Comparison of ENCODE assay signal across 1 cellular context in the genomic region with DNA sequence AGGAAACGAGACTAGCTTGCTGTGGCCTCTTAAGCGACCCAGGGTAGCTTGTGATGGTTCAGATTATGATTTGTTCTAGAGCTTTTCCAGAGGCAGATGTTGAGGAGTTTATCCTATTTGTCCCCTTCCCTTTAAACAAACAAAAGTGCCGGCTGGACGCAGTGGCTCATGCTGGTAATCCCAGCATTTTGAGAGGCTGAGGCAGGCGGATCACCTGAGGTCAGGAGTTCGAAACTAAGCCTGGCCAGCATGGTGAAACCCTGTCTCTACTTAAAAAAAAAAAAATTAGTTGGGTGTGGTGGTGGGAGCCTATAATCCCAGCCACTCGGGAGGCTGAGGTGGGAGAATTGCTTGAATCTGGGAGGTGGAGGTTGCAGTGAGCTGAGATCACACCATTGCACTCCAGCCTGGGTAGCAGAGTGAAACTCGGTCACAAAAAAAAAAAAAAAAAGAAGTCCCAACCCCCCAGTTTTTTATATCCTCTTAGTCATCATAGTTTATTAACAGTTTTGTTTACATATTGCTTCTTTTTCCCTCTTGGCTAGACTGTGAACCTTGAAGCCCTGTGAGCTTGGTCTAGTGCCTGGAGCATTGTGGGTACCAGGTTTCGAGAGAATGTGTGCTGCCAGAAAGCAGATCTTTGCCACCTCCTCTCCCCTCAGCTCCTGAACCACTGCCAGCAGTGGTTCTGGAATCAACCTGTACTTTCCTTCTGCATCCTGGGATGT.
A peak's percentile ranks its signal among the peaks of the same experiment; 100 is the strongest.
TF ChIP-seq lines count a peak whose summit lies in the region.

No MANE protein-coding gene starts in this region.

TF ChIP-seq in K562, 482 proteins besides CTCF, POLR2A, EP300 and RAD21:
- TF ChIP-seq MEF2D (tag; conservative IDR thresholded peaks at IDR 0.05; ENCODE audit: low read depth) (0 out of 2 replicates have a peak, but pooled peaks have one; percentile 55), SP1 (CRISPR knock-in tag; IDR thresholded peaks at IDR 0.05) (0 out of 2 replicates have a peak, but pooled peaks have one; percentile 21), HNRNPH1 (optimal IDR thresholded peaks at IDR 0.05; ENCODE audit: low read depth, low read length) (no peak), PHTF2 (CRISPR knock-in tag; IDR thresholded peaks at IDR 0.05) (no peak), MAZ (CRISPR knock-in tag; conservative IDR thresholded peaks at IDR 0.05 in 1 of 2, IDR thresholded peaks at IDR 0.05 in 1 of 2) (peak in 1 of 2 experiments; percentile 5; a peak in 1 of 4 replicates), NR3C1 (CRISPR knock-in tag; IDR thresholded peaks at IDR 0.05) (no peak), PTTG1 (tag; IDR thresholded peaks at IDR 0.05; ENCODE audit: low read depth) (no peak), ZNF165 (CRISPR knock-in tag; IDR thresholded peaks at IDR 0.05; ENCODE audit: borderline replicate concordance) (no peak), LCOR (CRISPR knock-in tag; IDR thresholded peaks at IDR 0.05) (no peak), DNMT1 (IDR thresholded peaks at IDR 0.05) (no peak), NR2F6 (CRISPR knock-in tag; IDR thresholded peaks at IDR 0.05) (no peak), FOSL1 (tag; conservative IDR thresholded peaks at IDR 0.05) (peak; percentile 4; the same call in 1 of the 2 replicates), HLTF (IDR thresholded peaks at IDR 0.05) (no peak), SIN3B (IDR thresholded peaks at IDR 0.05; ENCODE audit: low read depth) (no peak), NFATC3 (IDR thresholded peaks at IDR 0.05) (no peak), TBP (optimal IDR thresholded peaks at IDR 0.05; ENCODE audit: low read depth, low read length) (peak; percentile 41), DMBX1 (CRISPR knock-in tag; IDR thresholded peaks at IDR 0.05; ENCODE audit: borderline replicate concordance) (no peak), ZNF408 (CRISPR knock-in tag; IDR thresholded peaks at IDR 0.05; ENCODE audit: low read depth) (no peak), CHD4 (IDR thresholded peaks at IDR 0.05; ENCODE audit: insufficient read depth, insufficient replicate concordance, low read depth, low read length, poor library complexity, severe bottlenecking) (no peak), ZKSCAN1 (IDR thresholded peaks at IDR 0.05; ENCODE audit: low read depth, low read length) (no peak), FOXM1 (IDR thresholded peaks at IDR 0.05; ENCODE audit: low read depth) (0 out of 2 replicates have a peak, but pooled peaks have one; percentile 8), FOXM1 (CRISPR knock-in tag; IDR thresholded peaks at IDR 0.05; ENCODE audit: low read depth) (no peak)
- TF ChIP-seq, protein P1, sequence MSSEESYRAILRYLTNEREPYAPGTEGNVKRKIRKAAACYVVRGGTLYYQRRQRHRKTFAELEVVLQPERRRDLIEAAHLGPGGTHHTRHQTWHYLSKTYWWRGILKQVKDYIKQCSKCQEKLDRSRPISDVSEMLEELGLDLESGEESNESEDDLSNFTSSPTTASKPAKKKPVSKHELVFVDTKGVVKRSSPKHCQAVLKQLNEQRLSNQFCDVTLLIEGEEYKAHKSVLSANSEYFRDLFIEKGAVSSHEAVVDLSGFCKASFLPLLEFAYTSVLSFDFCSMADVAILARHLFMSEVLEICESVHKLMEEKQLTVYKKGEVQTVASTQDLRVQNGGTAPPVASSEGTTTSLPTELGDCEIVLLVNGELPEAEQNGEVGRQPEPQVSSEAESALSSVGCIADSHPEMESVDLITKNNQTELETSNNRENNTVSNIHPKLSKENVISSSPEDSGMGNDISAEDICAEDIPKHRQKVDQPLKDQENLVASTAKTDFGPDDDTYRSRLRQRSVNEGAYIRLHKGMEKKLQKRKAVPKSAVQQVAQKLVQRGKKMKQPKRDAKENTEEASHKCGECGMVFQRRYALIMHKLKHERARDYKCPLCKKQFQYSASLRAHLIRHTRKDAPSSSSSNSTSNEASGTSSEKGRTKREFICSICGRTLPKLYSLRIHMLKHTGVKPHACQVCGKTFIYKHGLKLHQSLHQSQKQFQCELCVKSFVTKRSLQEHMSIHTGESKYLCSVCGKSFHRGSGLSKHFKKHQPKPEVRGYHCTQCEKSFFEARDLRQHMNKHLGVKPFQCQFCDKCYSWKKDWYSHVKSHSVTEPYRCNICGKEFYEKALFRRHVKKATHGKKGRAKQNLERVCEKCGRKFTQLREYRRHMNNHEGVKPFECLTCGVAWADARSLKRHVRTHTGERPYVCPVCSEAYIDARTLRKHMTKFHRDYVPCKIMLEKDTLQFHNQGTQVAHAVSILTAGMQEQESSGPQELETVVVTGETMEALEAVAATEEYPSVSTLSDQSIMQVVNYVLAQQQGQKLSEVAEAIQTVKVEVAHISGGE (CRISPR knock-in tag; IDR thresholded peaks at IDR 0.05), result no peak; a peak in 1 of 6 replicates
- TF ChIP-seq, protein P2, sequence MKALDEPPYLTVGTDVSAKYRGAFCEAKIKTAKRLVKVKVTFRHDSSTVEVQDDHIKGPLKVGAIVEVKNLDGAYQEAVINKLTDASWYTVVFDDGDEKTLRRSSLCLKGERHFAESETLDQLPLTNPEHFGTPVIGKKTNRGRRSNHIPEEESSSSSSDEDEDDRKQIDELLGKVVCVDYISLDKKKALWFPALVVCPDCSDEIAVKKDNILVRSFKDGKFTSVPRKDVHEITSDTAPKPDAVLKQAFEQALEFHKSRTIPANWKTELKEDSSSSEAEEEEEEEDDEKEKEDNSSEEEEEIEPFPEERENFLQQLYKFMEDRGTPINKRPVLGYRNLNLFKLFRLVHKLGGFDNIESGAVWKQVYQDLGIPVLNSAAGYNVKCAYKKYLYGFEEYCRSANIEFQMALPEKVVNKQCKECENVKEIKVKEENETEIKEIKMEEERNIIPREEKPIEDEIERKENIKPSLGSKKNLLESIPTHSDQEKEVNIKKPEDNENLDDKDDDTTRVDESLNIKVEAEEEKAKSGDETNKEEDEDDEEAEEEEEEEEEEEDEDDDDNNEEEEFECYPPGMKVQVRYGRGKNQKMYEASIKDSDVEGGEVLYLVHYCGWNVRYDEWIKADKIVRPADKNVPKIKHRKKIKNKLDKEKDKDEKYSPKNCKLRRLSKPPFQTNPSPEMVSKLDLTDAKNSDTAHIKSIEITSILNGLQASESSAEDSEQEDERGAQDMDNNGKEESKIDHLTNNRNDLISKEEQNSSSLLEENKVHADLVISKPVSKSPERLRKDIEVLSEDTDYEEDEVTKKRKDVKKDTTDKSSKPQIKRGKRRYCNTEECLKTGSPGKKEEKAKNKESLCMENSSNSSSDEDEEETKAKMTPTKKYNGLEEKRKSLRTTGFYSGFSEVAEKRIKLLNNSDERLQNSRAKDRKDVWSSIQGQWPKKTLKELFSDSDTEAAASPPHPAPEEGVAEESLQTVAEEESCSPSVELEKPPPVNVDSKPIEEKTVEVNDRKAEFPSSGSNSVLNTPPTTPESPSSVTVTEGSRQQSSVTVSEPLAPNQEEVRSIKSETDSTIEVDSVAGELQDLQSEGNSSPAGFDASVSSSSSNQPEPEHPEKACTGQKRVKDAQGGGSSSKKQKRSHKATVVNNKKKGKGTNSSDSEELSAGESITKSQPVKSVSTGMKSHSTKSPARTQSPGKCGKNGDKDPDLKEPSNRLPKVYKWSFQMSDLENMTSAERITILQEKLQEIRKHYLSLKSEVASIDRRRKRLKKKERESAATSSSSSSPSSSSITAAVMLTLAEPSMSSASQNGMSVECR (CRISPR knock-in tag; IDR thresholded peaks at IDR 0.05), result no peak
- TF ChIP-seq, protein P3, sequence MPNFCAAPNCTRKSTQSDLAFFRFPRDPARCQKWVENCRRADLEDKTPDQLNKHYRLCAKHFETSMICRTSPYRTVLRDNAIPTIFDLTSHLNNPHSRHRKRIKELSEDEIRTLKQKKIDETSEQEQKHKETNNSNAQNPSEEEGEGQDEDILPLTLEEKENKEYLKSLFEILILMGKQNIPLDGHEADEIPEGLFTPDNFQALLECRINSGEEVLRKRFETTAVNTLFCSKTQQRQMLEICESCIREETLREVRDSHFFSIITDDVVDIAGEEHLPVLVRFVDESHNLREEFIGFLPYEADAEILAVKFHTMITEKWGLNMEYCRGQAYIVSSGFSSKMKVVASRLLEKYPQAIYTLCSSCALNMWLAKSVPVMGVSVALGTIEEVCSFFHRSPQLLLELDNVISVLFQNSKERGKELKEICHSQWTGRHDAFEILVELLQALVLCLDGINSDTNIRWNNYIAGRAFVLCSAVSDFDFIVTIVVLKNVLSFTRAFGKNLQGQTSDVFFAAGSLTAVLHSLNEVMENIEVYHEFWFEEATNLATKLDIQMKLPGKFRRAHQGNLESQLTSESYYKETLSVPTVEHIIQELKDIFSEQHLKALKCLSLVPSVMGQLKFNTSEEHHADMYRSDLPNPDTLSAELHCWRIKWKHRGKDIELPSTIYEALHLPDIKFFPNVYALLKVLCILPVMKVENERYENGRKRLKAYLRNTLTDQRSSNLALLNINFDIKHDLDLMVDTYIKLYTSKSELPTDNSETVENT (CRISPR knock-in tag; IDR thresholded peaks at IDR 0.05), result no peak
- TF ChIP-seq, protein P4, sequence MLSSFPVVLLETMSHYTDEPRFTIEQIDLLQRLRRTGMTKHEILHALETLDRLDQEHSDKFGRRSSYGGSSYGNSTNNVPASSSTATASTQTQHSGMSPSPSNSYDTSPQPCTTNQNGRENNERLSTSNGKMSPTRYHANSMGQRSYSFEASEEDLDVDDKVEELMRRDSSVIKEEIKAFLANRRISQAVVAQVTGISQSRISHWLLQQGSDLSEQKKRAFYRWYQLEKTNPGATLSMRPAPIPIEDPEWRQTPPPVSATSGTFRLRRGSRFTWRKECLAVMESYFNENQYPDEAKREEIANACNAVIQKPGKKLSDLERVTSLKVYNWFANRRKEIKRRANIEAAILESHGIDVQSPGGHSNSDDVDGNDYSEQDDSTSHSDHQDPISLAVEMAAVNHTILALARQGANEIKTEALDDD (IDR thresholded peaks at IDR 0.05), result no peak
- TF ChIP-seq, protein P5, sequence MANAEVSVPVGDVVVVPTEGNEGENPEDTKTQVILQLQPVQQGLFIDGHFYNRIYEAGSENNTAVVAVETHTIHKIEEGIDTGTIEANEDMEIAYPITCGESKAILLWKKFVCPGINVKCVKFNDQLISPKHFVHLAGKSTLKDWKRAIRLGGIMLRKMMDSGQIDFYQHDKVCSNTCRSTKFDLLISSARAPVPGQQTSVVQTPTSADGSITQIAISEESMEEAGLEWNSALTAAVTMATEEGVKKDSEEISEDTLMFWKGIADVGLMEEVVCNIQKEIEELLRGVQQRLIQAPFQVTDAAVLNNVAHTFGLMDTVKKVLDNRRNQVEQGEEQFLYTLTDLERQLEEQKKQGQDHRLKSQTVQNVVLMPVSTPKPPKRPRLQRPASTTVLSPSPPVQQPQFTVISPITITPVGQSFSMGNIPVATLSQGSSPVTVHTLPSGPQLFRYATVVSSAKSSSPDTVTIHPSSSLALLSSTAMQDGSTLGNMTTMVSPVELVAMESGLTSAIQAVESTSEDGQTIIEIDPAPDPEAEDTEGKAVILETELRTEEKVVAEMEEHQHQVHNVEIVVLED (CRISPR knock-in tag; IDR thresholded peaks at IDR 0.05), result no peak
- TF ChIP-seq, protein P6, sequence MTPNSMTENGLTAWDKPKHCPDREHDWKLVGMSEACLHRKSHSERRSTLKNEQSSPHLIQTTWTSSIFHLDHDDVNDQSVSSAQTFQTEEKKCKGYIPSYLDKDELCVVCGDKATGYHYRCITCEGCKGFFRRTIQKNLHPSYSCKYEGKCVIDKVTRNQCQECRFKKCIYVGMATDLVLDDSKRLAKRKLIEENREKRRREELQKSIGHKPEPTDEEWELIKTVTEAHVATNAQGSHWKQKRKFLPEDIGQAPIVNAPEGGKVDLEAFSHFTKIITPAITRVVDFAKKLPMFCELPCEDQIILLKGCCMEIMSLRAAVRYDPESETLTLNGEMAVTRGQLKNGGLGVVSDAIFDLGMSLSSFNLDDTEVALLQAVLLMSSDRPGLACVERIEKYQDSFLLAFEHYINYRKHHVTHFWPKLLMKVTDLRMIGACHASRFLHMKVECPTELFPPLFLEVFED (CRISPR knock-in tag; conservative IDR thresholded peaks at IDR 0.05), result no peak
- TF ChIP-seq, protein P7, sequence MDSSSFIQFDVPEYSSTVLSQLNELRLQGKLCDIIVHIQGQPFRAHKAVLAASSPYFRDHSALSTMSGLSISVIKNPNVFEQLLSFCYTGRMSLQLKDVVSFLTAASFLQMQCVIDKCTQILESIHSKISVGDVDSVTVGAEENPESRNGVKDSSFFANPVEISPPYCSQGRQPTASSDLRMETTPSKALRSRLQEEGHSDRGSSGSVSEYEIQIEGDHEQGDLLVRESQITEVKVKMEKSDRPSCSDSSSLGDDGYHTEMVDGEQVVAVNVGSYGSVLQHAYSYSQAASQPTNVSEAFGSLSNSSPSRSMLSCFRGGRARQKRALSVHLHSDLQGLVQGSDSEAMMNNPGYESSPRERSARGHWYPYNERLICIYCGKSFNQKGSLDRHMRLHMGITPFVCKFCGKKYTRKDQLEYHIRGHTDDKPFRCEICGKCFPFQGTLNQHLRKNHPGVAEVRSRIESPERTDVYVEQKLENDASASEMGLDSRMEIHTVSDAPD (CRISPR knock-in tag; IDR thresholded peaks at IDR 0.05), result no peak
- TF ChIP-seq, protein P8, sequence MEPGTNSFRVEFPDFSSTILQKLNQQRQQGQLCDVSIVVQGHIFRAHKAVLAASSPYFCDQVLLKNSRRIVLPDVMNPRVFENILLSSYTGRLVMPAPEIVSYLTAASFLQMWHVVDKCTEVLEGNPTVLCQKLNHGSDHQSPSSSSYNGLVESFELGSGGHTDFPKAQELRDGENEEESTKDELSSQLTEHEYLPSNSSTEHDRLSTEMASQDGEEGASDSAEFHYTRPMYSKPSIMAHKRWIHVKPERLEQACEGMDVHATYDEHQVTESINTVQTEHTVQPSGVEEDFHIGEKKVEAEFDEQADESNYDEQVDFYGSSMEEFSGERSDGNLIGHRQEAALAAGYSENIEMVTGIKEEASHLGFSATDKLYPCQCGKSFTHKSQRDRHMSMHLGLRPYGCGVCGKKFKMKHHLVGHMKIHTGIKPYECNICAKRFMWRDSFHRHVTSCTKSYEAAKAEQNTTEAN (CRISPR knock-in tag; IDR thresholded peaks at IDR 0.05), result no peak
